In the genomic region with DNA sequence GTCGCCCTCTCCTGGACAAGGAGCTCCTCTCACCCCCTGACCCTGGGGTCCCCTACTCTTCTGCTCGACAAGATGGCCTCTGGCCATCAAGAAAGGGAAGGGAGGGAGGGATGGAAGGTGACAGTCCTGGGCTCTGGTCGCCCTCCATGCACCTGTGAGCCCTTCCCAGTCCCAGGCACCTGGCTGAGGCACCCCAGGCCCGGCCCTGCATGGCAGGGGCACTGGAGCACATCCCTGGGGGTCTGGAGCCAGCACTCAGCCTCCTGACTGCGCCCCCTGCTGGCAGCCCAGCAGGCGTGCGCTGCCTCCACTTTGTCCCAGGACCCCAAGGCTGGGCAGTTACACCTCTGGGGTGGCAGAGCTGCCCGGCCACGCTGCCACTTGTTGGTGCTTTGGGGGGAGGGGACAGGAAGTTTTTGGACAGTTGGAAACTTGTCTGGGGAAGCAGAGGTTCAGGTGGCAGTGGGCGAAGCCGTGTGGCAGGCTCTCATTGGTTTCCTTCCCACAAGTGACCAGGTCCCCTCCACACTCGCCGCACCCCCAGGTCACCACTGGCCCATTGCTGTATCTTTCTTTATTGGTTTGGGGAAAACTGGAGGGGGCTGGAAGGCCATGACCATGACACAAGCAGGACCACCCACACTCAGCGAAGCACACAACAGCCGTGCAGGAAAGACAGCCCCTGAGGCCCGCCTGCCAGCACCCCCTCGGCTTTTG, we compare ENCODE assay signal across 1 cellular context.
A peak's percentile ranks its signal among the peaks of the same experiment; 100 is the strongest.
TF ChIP-seq lines count a peak whose summit lies in the region.

No MANE protein-coding gene starts in this region.

TF ChIP-seq in HEK293, 187 proteins besides CTCF, POLR2A, EP300 and RAD21 (continued from another document and continues in another):
- TF ChIP-seq, protein P1, sequence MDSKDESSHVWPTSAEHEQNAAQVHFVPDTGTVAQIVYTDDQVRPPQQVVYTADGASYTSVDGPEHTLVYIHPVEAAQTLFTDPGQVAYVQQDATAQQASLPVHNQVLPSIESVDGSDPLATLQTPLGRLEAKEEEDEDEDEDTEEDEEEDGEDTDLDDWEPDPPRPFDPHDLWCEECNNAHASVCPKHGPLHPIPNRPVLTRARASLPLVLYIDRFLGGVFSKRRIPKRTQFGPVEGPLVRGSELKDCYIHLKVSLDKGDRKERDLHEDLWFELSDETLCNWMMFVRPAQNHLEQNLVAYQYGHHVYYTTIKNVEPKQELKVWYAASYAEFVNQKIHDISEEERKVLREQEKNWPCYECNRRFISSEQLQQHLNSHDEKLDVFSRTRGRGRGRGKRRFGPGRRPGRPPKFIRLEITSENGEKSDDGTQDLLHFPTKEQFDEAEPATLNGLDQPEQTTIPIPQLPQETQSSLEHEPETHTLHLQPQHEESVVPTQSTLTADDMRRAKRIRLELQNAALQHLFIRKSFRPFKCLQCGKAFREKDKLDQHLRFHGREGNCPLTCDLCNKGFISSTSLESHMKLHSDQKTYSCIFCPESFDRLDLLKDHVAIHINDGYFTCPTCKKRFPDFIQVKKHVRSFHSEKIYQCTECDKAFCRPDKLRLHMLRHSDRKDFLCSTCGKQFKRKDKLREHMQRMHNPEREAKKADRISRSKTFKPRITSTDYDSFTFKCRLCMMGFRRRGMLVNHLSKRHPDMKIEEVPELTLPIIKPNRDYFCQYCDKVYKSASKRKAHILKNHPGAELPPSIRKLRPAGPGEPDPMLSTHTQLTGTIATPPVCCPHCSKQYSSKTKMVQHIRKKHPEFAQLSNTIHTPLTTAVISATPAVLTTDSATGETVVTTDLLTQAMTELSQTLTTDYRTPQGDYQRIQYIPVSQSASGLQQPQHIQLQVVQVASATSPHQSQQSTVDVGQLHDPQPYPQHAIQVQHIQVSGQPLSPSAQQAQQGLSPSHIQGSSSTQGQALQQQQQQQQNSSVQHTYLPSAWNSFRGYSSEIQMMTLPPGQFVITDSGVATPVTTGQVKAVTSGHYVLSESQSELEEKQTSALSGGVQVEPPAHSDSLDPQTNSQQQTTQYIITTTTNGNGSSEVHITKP (tag by site-specific recombination; IDR thresholded peaks at IDR 0.05), result no peak
- no peak for TF ChIP-seq ZNF398 (tag by site-specific recombination; IDR thresholded peaks at IDR 0.05)
- no peak for TF ChIP-seq ZNF560 (tag by site-specific recombination; IDR thresholded peaks at IDR 0.05; ENCODE audit: borderline replicate concordance)
- TF ChIP-seq MYNN (tag by site-specific recombination; IDR thresholded peaks at IDR 0.05; ENCODE audit: borderline replicate concordance), result no peak
- TF ChIP-seq ZNF426 (tag by site-specific recombination; IDR thresholded peaks at IDR 0.05), result no peak
- TF ChIP-seq ZNF26 (tag by site-specific recombination; IDR thresholded peaks at IDR 0.05), result no peak
- TF ChIP-seq PBX3 (CRISPR knock-in tag; IDR thresholded peaks at IDR 0.05), result no peak
- no peak for TF ChIP-seq ZBTB20 (tag by site-specific recombination; IDR thresholded peaks at IDR 0.05)
- no peak for TF ChIP-seq ZNF792 (tag by site-specific recombination; IDR thresholded peaks at IDR 0.05)
- no peak for TF ChIP-seq YY1 (tag by site-specific recombination; IDR thresholded peaks at IDR 0.05)
- peak; percentile 61; the same call in 1 of the 2 replicates for TF ChIP-seq ZSCAN30 (tag by site-specific recombination; IDR thresholded peaks at IDR 0.05)
- no peak for TF ChIP-seq ZNF202 (tag by site-specific recombination; IDR thresholded peaks at IDR 0.05; ENCODE audit: borderline replicate concordance)
- TF ChIP-seq ZNF174 (tag by site-specific recombination; IDR thresholded peaks at IDR 0.05), result no peak
- TF ChIP-seq ZNF513 (tag by site-specific recombination; IDR thresholded peaks at IDR 0.05), result no peak
- no peak for TF ChIP-seq ZXDB (tag by site-specific recombination; IDR thresholded peaks at IDR 0.05)
- no peak for TF ChIP-seq ZNF23 (tag by site-specific recombination; IDR thresholded peaks at IDR 0.05; ENCODE audit: borderline replicate concordance)
- TF ChIP-seq, protein P2, sequence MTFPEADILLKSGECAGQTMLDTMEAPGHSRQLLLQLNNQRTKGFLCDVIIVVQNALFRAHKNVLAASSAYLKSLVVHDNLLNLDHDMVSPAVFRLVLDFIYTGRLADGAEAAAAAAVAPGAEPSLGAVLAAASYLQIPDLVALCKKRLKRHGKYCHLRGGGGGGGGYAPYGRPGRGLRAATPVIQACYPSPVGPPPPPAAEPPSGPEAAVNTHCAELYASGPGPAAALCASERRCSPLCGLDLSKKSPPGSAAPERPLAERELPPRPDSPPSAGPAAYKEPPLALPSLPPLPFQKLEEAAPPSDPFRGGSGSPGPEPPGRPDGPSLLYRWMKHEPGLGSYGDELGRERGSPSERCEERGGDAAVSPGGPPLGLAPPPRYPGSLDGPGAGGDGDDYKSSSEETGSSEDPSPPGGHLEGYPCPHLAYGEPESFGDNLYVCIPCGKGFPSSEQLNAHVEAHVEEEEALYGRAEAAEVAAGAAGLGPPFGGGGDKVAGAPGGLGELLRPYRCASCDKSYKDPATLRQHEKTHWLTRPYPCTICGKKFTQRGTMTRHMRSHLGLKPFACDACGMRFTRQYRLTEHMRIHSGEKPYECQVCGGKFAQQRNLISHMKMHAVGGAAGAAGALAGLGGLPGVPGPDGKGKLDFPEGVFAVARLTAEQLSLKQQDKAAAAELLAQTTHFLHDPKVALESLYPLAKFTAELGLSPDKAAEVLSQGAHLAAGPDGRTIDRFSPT (tag by site-specific recombination; IDR thresholded peaks at IDR 0.05), result peak; percentile 53
- TF ChIP-seq, protein P3, sequence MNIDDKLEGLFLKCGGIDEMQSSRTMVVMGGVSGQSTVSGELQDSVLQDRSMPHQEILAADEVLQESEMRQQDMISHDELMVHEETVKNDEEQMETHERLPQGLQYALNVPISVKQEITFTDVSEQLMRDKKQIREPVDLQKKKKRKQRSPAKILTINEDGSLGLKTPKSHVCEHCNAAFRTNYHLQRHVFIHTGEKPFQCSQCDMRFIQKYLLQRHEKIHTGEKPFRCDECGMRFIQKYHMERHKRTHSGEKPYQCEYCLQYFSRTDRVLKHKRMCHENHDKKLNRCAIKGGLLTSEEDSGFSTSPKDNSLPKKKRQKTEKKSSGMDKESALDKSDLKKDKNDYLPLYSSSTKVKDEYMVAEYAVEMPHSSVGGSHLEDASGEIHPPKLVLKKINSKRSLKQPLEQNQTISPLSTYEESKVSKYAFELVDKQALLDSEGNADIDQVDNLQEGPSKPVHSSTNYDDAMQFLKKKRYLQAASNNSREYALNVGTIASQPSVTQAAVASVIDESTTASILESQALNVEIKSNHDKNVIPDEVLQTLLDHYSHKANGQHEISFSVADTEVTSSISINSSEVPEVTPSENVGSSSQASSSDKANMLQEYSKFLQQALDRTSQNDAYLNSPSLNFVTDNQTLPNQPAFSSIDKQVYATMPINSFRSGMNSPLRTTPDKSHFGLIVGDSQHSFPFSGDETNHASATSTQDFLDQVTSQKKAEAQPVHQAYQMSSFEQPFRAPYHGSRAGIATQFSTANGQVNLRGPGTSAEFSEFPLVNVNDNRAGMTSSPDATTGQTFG (tag by site-specific recombination; IDR thresholded peaks at IDR 0.05; ENCODE audit: borderline replicate concordance), result no peak
- TF ChIP-seq ZNF561 (tag by site-specific recombination; IDR thresholded peaks at IDR 0.05; ENCODE audit: borderline replicate concordance), result no peak
- no peak for TF ChIP-seq ZNF555 (tag by site-specific recombination; conservative IDR thresholded peaks at IDR 0.05)
- no peak for TF ChIP-seq HOXC10 (CRISPR knock-in tag; IDR thresholded peaks at IDR 0.05)
- TF ChIP-seq ZNF433 (tag by site-specific recombination; IDR thresholded peaks at IDR 0.05; ENCODE audit: low read depth), result no peak
- no peak for TF ChIP-seq ZBTB26 (tag by site-specific recombination; optimal IDR thresholded peaks at IDR 0.05)
- TF ChIP-seq ZNF248 (tag by site-specific recombination; IDR thresholded peaks at IDR 0.05), result no peak
- TF ChIP-seq PATZ1 (tag by site-specific recombination; IDR thresholded peaks at IDR 0.05), result no peak; the same call in 1 of the 2 replicates
- no peak for TF ChIP-seq ZFP3 (tag by site-specific recombination; IDR thresholded peaks at IDR 0.05; ENCODE audit: low read depth)
